ENCODE assay signal across 1 cellular context in the genomic region with DNA sequence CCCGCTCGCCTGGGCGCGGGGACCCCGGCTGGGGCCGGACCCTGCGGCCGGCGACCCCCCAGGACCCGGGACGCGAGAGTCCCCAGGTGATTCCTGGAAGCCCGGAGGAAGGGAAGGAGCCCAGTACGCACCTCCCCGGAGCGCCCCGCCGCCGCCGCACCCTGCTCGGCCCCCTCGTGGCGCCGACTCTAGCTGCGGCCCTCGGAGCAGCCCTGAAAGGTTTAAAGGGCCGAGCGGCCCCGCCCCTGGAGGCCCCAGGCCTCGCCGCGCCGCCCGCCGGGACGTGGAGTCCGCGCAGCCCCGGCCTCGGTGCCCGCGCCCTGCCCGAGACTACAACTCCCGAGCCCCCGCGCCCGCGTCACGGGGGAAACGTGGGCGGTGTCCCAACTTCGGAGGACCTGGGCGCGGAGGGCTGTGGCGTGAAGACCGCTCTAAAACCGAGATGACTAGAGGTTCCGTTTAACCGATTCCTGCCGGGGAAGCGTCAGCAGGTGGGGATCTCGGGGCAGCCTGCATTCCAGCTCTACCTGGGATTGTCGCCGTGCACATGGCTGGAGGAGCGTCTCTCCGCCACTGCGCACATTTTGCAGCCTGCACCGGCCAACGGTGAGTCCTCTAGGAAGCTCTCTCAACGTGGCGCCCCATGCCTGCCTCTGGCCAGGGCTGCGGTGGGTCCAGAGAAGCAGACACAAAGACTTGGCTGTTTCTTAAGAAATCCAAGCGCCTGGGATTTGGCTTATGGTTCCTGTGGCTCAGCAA.
TF ChIP-seq lines count a peak whose summit lies in the region.

A gene with protein sequence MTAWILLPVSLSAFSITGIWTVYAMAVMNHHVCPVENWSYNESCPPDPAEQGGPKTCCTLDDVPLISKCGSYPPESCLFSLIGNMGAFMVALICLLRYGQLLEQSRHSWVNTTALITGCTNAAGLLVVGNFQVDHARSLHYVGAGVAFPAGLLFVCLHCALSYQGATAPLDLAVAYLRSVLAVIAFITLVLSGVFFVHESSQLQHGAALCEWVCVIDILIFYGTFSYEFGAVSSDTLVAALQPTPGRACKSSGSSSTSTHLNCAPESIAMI (minus strand): TSS at position 223 of the 759 bp plus-strand sequence. CDS start 750 bp downstream, outside the sequence.

TF ChIP-seq in HepG2, 621 proteins besides CTCF, POLR2A, EP300 and RAD21 (continued from another document and continues in another):
- TF ChIP-seq, protein P1, sequence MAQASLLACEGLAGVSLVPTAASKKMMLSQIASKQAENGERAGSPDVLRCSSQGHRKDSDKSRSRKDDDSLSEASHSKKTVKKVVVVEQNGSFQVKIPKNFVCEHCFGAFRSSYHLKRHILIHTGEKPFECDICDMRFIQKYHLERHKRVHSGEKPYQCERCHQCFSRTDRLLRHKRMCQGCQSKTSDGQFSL (CRISPR knock-in tag; IDR thresholded peaks at IDR 0.05) = 0 out of 2 replicates have a peak, but pooled peaks have one; percentile 2
- peak; percentile 87 for TF ChIP-seq MXI1 (IDR thresholded peaks at IDR 0.05; ENCODE audit: borderline replicate concordance, low read depth, low read length)
- TF ChIP-seq FUBP1 (CRISPR knock-in tag; IDR thresholded peaks at IDR 0.05; ENCODE audit: borderline replicate concordance) = 0 out of 2 replicates have a peak, but pooled peaks have one; percentile 52
- TF ChIP-seq ZNF136 (CRISPR knock-in tag; IDR thresholded peaks at IDR 0.05; ENCODE audit: low read depth) = 0 out of 2 replicates have a peak, but pooled peaks have one; percentile 41
- no peak for TF ChIP-seq LCORL (IDR thresholded peaks at IDR 0.05)
- TF ChIP-seq LCORL (CRISPR knock-in tag; IDR thresholded peaks at IDR 0.05) = no peak
- TF ChIP-seq ZMYM4 (CRISPR knock-in tag; IDR thresholded peaks at IDR 0.05) = peak; percentile 83
- TF ChIP-seq, protein P2, sequence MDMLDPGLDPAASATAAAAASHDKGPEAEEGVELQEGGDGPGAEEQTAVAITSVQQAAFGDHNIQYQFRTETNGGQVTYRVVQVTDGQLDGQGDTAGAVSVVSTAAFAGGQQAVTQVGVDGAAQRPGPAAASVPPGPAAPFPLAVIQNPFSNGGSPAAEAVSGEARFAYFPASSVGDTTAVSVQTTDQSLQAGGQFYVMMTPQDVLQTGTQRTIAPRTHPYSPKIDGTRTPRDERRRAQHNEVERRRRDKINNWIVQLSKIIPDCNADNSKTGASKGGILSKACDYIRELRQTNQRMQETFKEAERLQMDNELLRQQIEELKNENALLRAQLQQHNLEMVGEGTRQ (IDR thresholded peaks at IDR 0.05; ENCODE audit: low read depth, low read length) = no peak
- TF ChIP-seq, protein P2 (CRISPR knock-in tag; IDR thresholded peaks at IDR 0.05; ENCODE audit: borderline replicate concordance) = no peak; the same call in 1 of the 2 replicates
- TF ChIP-seq, protein P3, sequence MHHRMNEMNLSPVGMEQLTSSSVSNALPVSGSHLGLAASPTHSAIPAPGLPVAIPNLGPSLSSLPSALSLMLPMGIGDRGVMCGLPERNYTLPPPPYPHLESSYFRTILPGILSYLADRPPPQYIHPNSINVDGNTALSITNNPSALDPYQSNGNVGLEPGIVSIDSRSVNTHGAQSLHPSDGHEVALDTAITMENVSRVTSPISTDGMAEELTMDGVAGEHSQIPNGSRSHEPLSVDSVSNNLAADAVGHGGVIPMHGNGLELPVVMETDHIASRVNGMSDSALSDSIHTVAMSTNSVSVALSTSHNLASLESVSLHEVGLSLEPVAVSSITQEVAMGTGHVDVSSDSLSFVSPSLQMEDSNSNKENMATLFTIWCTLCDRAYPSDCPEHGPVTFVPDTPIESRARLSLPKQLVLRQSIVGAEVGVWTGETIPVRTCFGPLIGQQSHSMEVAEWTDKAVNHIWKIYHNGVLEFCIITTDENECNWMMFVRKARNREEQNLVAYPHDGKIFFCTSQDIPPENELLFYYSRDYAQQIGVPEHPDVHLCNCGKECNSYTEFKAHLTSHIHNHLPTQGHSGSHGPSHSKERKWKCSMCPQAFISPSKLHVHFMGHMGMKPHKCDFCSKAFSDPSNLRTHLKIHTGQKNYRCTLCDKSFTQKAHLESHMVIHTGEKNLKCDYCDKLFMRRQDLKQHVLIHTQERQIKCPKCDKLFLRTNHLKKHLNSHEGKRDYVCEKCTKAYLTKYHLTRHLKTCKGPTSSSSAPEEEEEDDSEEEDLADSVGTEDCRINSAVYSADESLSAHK (CRISPR knock-in tag; IDR thresholded peaks at IDR 0.05; ENCODE audit: borderline replicate concordance) = no peak
- no peak; the same call in 1 of the 2 replicates for TF ChIP-seq ZNF292 (CRISPR knock-in tag; IDR thresholded peaks at IDR 0.05; ENCODE audit: borderline replicate concordance, low read depth)
- no peak for TF ChIP-seq ZBTB14 (CRISPR knock-in tag; IDR thresholded peaks at IDR 0.05)
- peak; percentile 57; the same call in 1 of the 2 replicates for TF ChIP-seq ZNF337 (CRISPR knock-in tag; IDR thresholded peaks at IDR 0.05; ENCODE audit: borderline replicate concordance, low read depth)
- peak; percentile 88 for TF ChIP-seq HCFC1 (IDR thresholded peaks at IDR 0.05; ENCODE audit: low read depth, low read length)
- 0 out of 2 replicates have a peak, but pooled peaks have one; percentile 0 for TF ChIP-seq ZBTB7B (CRISPR knock-in tag; IDR thresholded peaks at IDR 0.05)
- peak; percentile 100 for TF ChIP-seq ZNF367 (CRISPR knock-in tag; IDR thresholded peaks at IDR 0.05; ENCODE audit: borderline replicate concordance)
- TF ChIP-seq, protein P4, sequence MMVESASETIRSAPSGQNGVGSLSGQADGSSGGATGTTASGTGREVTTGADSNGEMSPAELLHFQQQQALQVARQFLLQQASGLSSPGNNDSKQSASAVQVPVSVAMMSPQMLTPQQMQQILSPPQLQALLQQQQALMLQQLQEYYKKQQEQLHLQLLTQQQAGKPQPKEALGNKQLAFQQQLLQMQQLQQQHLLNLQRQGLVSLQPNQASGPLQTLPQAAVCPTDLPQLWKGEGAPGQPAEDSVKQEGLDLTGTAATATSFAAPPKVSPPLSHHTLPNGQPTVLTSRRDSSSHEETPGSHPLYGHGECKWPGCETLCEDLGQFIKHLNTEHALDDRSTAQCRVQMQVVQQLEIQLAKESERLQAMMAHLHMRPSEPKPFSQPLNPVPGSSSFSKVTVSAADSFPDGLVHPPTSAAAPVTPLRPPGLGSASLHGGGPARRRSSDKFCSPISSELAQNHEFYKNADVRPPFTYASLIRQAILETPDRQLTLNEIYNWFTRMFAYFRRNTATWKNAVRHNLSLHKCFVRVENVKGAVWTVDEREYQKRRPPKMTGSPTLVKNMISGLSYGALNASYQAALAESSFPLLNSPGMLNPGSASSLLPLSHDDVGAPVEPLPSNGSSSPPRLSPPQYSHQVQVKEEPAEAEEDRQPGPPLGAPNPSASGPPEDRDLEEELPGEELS (CRISPR knock-in tag; IDR thresholded peaks at IDR 0.05) = peak; percentile 28; the same call in 1 of the 2 replicates
- no peak for TF ChIP-seq MZF1 (CRISPR knock-in tag; IDR thresholded peaks at IDR 0.05; ENCODE audit: borderline replicate concordance)
- TF ChIP-seq SAFB2 (CRISPR knock-in tag; IDR thresholded peaks at IDR 0.05; ENCODE audit: borderline replicate concordance, low read depth) = 0 out of 2 replicates have a peak, but pooled peaks have one; percentile 62
- peak; percentile 81; the same call in 1 of the 2 replicates for TF ChIP-seq ZSCAN20 (CRISPR knock-in tag; IDR thresholded peaks at IDR 0.05; ENCODE audit: borderline replicate concordance)
- TF ChIP-seq, protein P5, sequence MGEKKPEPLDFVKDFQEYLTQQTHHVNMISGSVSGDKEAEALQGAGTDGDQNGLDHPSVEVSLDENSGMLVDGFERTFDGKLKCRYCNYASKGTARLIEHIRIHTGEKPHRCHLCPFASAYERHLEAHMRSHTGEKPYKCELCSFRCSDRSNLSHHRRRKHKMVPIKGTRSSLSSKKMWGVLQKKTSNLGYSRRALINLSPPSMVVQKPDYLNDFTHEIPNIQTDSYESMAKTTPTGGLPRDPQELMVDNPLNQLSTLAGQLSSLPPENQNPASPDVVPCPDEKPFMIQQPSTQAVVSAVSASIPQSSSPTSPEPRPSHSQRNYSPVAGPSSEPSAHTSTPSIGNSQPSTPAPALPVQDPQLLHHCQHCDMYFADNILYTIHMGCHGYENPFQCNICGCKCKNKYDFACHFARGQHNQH (CRISPR knock-in tag; IDR thresholded peaks at IDR 0.05) = peak; percentile 29; the same call in 1 of the 2 replicates
- TF ChIP-seq STAG1 (CRISPR knock-in tag; IDR thresholded peaks at IDR 0.05) = 0 out of 2 replicates have a peak, but pooled peaks have one; percentile 5
- no peak for TF ChIP-seq ZSCAN30 (CRISPR knock-in tag; IDR thresholded peaks at IDR 0.05)
- peak; percentile 78 for TF ChIP-seq ZNF619 (CRISPR knock-in tag; IDR thresholded peaks at IDR 0.05)
- TF ChIP-seq ZNF772 (CRISPR knock-in tag; IDR thresholded peaks at IDR 0.05) = no peak; the same call in 1 of the 2 replicates
- TF ChIP-seq TOPORS (CRISPR knock-in tag; IDR thresholded peaks at IDR 0.05) = peak; percentile 84; the same call in 1 of the 2 replicates
- TF ChIP-seq ZNF431 (CRISPR knock-in tag; IDR thresholded peaks at IDR 0.05; ENCODE audit: borderline replicate concordance, low read depth) = 0 out of 2 replicates have a peak, but pooled peaks have one; percentile 13
- 0 out of 2 replicates have a peak, but pooled peaks have one; percentile 38 for TF ChIP-seq ZNF616 (CRISPR knock-in tag; IDR thresholded peaks at IDR 0.05; ENCODE audit: low read depth)
- peak; percentile 71 for TF ChIP-seq GATAD1 (CRISPR knock-in tag; IDR thresholded peaks at IDR 0.05)
- 0 out of 2 replicates have a peak, but pooled peaks have one; percentile 32 for TF ChIP-seq ZNF777 (CRISPR knock-in tag; IDR thresholded peaks at IDR 0.05)
- 0 out of 2 replicates have a peak, but pooled peaks have one; percentile 14 for TF ChIP-seq ZHX1 (CRISPR knock-in tag; IDR thresholded peaks at IDR 0.05; ENCODE audit: low read depth)
- no peak for TF ChIP-seq CCAR2 (optimal IDR thresholded peaks at IDR 0.05; ENCODE audit: low read depth, low read length)
- TF ChIP-seq HES4 (CRISPR knock-in tag; IDR thresholded peaks at IDR 0.05; ENCODE audit: borderline replicate concordance) = no peak
- TF ChIP-seq RORA (CRISPR knock-in tag; IDR thresholded peaks at IDR 0.05) = no peak
- TF ChIP-seq UBTF (CRISPR knock-in tag; IDR thresholded peaks at IDR 0.05) = peak; percentile 66
- peak; percentile 32 for TF ChIP-seq CBX1 (IDR thresholded peaks at IDR 0.05; ENCODE audit: low read depth)
- TF ChIP-seq ZNF430 (CRISPR knock-in tag; IDR thresholded peaks at IDR 0.05) = peak; percentile 22; the same call in 1 of the 2 replicates
